In genomic region chr2:231181848-231182247, GRCh38 we compare ENCODE assay signal across 1 cellular context.
TF ChIP-seq lines count a peak whose summit lies in the region.

No MANE protein-coding gene starts in this region.

TF ChIP-seq in GM23338, 12 proteins besides CTCF, POLR2A, EP300 and RAD21 (continued from another document):
- TF ChIP-seq ZNF462 (CRISPR knock-in tag; IDR thresholded peaks at IDR 0.05) = no peak
- TF ChIP-seq ZNF331 (CRISPR knock-in tag; IDR thresholded peaks at IDR 0.05; ENCODE audit: low read depth) = no peak
- no peak for TF ChIP-seq ETS1 (IDR thresholded peaks at IDR 0.05)
- no peak for TF ChIP-seq STAT1 (IDR thresholded peaks at IDR 0.05; ENCODE audit: unreplicated experiment)
- no peak for TF ChIP-seq EZH2 (IDR thresholded peaks at IDR 0.05; ENCODE audit: low read depth, unreplicated experiment)
- TF ChIP-seq CREB1 (CRISPR knock-in tag; IDR thresholded peaks at IDR 0.05; ENCODE audit: low read depth) = no peak
TF ChIP-seq in GM23338: peak in this region for 0.
